Comparison of ENCODE assay signal across 1 cellular context in the genomic region with DNA sequence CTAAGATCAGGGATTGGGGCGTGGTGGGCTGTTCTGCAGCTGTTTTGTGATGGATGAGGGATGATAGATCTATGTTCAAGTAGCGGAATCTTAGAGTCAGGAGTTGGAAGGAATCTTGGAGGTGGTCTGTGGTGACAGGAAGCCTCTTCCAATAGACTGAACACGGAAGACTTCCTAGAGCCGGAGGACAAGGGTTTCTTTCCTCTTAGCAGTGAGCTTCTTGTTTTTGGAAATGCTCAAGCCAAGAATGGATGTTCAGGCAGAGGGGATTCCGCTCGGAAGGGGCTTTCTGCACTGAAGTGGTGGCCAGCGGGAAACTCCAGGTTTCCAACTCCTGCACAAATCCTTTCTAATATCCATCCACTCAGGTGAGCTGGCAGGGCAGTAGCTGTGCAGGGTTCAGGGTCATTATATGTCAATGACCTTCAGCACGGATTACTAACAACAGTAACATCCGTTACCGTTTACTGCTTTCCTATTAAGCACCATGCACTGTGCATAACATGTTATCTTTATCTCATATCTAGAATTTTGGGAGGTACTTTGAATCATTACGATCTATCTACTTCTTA.
TF ChIP-seq lines count a peak whose summit lies in the region.

No MANE protein-coding gene starts in this region.

TF ChIP-seq in A549, 52 proteins besides CTCF, POLR2A, EP300 and RAD21 (continued from another document):
- TF ChIP-seq NR3C1 (IDR thresholded peaks at IDR 0.05) (no peak), MAX (IDR thresholded peaks at IDR 0.05) (no peak), NFE2L2 (conservative IDR thresholded peaks at IDR 0.05; ENCODE audit: low read length) (no peak), HDAC2 (IDR thresholded peaks at IDR 0.05) (no peak), FOXS1 (CRISPR knock-in tag; IDR thresholded peaks at IDR 0.05) (no peak), JUNB (IDR thresholded peaks at IDR 0.05) (no peak), RFX5 (IDR thresholded peaks at IDR 0.05) (no peak)
- TF ChIP-seq, protein P1, sequence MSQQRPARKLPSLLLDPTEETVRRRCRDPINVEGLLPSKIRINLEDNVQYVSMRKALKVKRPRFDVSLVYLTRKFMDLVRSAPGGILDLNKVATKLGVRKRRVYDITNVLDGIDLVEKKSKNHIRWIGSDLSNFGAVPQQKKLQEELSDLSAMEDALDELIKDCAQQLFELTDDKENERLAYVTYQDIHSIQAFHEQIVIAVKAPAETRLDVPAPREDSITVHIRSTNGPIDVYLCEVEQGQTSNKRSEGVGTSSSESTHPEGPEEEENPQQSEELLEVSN (IDR thresholded peaks at IDR 0.05; ENCODE audit: borderline replicate concordance, low read depth): no peak
TF ChIP-seq in A549: peak in this region for 0.
